In genomic region chr12:47844264-47845020, GRCh38 we compare ENCODE assay signal across 12 cellular contexts. TPM values are rescaled to one million over a fixed set of nuclear protein-coding genes. Genes with fewer than 3 reads are reported as not detected.
DNase-seq lines count a peak whose midpoint lies in the region; ATAC-seq and TF ChIP-seq lines count a peak whose summit lies in the region.
"Had no signal": no experiment of that assay in that cellular context is flagged by ENCODE, and none has a peak within 500 bp of the region (broad histone marks: within the 10 kb centered on the region; RNA-seq: fewer than 3 reads in every experiment).

No MANE protein-coding gene starts in this region.

- POLR2A ChIA-PET in A673 (lab: Charles Lee; ENCODE audit: low non-redundant PET): no interaction called here

- H3K36me3 ChIP-seq in gastrocnemius medialis (no peaks in the 10 kb centered on the region), A673 (ENCODE audit: insufficient read depth, low read length, poor library complexity, severe bottlenecking) (no peaks in the 10 kb centered on the region)

- DNase-seq in DMS79 (lab: John Stamatoyannopoulos, UW) (peak; percentile 36), NCI-H1092 (lab: John Stamatoyannopoulos, UW) (peak; percentile 37), fibroblast of the aortic adventitia (ENCODE audit: low read depth) (peak; percentile 61), gastrocnemius medialis (peak; percentile 27 to 69), GM13976 (ENCODE audit: low spot score) (no peak), A673 (ENCODE audit: low spot score) (no peak), hepatic stellate cell (ENCODE audit: low spot score) (no peak)
- DNase-seq: activated CD8-positive, alpha-beta memory T cell treated with anti-CD3 and anti-CD28 coated beads, Interleukin-2, amount 10 ng/mL, durations not matched to agents 7 days and 5 days; activated naive CD4-positive, alpha-beta T cell treated with Interleukin-2 at 50 U/mL for 16 hours; OCI-M1; SW 1271 had no signal

- no peaks in the 10 kb centered on the region for H3K9me3 ChIP-seq in gastrocnemius medialis
- H3K9me3 ChIP-seq in A673 (ENCODE audit: low read depth, low read length, poor library complexity, severe bottlenecking): no peaks in the 10 kb centered on the region

- intact Hi-C loops in gastrocnemius medialis (cut with DNase I; ENCODE audit: low total_unique reads) (no loop called here), A673 (cut with micrococcal nuclease; ENCODE audit: unreplicated experiment) (no loop called here)

- H3K27ac ChIP-seq in gastrocnemius medialis (peak overlapping the region in 1 of 4 donors; percentile 37), A673 (ENCODE audit: low read depth, low read length, poor library complexity, severe bottlenecking) (no peak overlapping the region)

- BruUV-seq in A673 (replicated peaks; lab: Mats Ljungman, UMichigan): no TSS peak

- in situ Hi-C loops in gastrocnemius medialis (cut with MboI; ENCODE audit: low sequenced_read_pairs in 4 of 4) (loop anchor here in 2 of 4 donors (25.0 kb wide), 1 partner anchor 107 kb away; the partner anchor contains the start of gene ENDOU (in 2 of the 2)), GM13976 (cut with MboI; ENCODE audit: low sequenced_read_pairs, unreplicated experiment) (no loop called here)

- peak; percentile 72 to 82 for ATAC-seq in gastrocnemius medialis
- ATAC-seq: activated CD8-positive, alpha-beta memory T cell treated with anti-CD3 and anti-CD28 coated beads, Interleukin-2, amount 10 ng/mL, durations not matched to agents 7 days and 5 days; GM12878 had no signal

- TF ChIP-seq CTCF in fibroblast of the aortic adventitia (IDR thresholded peaks at IDR 0.05; ENCODE audit: insufficient read depth, low read length) (no peak), gastrocnemius medialis (IDR thresholded peaks at IDR 0.05 in 4 of 5, conservative IDR thresholded peaks at IDR 0.05 in 1 of 5) (no peak), GM13976 (IDR thresholded peaks at IDR 0.05; ENCODE audit: borderline replicate concordance, control extremely low read depth, extremely low read depth, insufficient read depth, missing control alignments) (no peak), A673 (conservative IDR thresholded peaks at IDR 0.05; ENCODE audit: low read depth, low read length) (no peak)

- CTCF ChIA-PET in A673 (lab: Charles Lee): no interaction called here

- no peak overlapping the region for H3K4me3 ChIP-seq in fibroblast of the aortic adventitia (ENCODE audit: low read depth, low read length)
- H3K4me3 ChIP-seq in gastrocnemius medialis: no peak overlapping the region
- no peak overlapping the region for H3K4me3 ChIP-seq in A673 (ENCODE audit: low read depth, low read length, poor library complexity, severe bottlenecking)
- H3K4me3 ChIP-seq: GM12878 had no signal

- H3K4me1 ChIP-seq in gastrocnemius medialis (peaks cover 0 to 5% of the 10 kb centered on the region in 2 donors), A673 (ENCODE audit: insufficient read depth, low read length, poor library complexity, severe bottlenecking) (no peaks in the 10 kb centered on the region)

- H3K27me3 ChIP-seq in gastrocnemius medialis: no peaks in the 10 kb centered on the region
- H3K27me3 ChIP-seq in A673 (replicated peaks; ENCODE audit: insufficient read depth, low read depth, low read length, poor library complexity): no peaks in the 10 kb centered on the region

- TF ChIP-seq POLR2A in gastrocnemius medialis (IDR thresholded peaks at IDR 0.05): no peak

RNA-seq across cellular contexts. Expression of gene HDAC7, which starts 24.7 kb away (rescaled TPM):
- total RNA-seq in fibroblast of the aortic adventitia (ENCODE audit: low replicate concordance) (48.9 and 78.8 TPM in 2 replicates), gastrocnemius medialis (10 to 100 TPM; 12.2 to 27.1 (median 17.0) TPM), A673 (2021) (58.9 and 63.0 TPM in 2 replicates)

Comparison
In these comparisons a context has a peak if more than half of its experiments do, and no peak if none do; other contexts are left out.
1. DNase-seq: peak in DMS79 (single experiment), NCI-H1092 (single experiment), fibroblast of the aortic adventitia (single experiment) and gastrocnemius medialis (2 of 2); none in GM13976 (single experiment), A673 (single experiment) and hepatic stellate cell (single experiment).